Comparison of ENCODE assay signal across 8 cellular contexts in the genomic region with DNA sequence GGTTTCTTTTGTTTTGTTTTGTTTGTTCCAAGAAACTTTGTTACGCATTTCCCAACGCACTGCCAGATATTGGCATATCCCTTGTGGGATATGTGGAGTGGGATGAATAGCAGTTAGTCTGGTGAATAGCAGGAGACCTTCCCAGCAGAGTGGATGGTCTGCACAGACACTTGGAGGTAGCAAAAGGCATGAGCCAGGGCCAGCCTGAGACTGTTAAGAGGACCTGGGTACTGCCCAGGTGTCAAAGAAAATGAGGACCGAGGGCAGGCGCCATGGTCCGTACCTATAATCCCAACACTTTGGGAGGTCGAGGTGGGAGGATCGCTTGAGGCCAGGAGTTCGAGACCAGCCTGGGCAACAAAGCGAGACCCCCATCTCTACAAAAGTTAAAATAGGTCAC.
"Had no signal": no experiment of that assay in that cellular context is flagged by ENCODE, and none has a peak within 500 bp of the region (broad histone marks: within the 10 kb centered on the region; RNA-seq: fewer than 3 reads in every experiment).

No MANE protein-coding gene starts in this region.

- H3K9me3 Mint-ChIP-seq: HFFc6 had no signal

- DNase-seq: GM23248, GOT3, H7, HFFc6, IMR-90 had no signal

- H3K27ac ChIP-seq: GM23248, HL-60 had no signal

- H3K4me3 ChIP-seq: GM23248, HAP-1 had no signal

- H3K4me1 ChIP-seq: HAP-1 had no signal

- H3K27ac Mint-ChIP-seq: HFFc6 had no signal

- H3K4me3 Mint-ChIP-seq: HFFc6 had no signal

- H3K9me3 ChIP-seq: HAP-1 had no signal

- H3K36me3 ChIP-seq: HAP-1 had no signal

- ATAC-seq: HCT116 had no signal
